ENCODE assay signal across 9 cellular contexts in genomic region chr5:41754857-41755256, GRCh38.
A peak's percentile ranks its signal among the peaks of the same experiment; 100 is the strongest.
DNase-seq lines count a peak whose midpoint lies in the region; ATAC-seq and TF ChIP-seq lines count a peak whose summit lies in the region.
"Had no signal": no experiment of that assay in that cellular context is flagged by ENCODE, and none has a peak within 500 bp of the region (broad histone marks: within the 10 kb centered on the region; RNA-seq: fewer than 3 reads in every experiment).

No MANE protein-coding gene starts in this region.

- peaks cover 0 to 4% (median 0%) of the 10 kb centered on the region in 4 donors for H3K4me1 ChIP-seq in stomach

- no peak overlapping the region for H3K4me3 ChIP-seq in GM12875 (ENCODE audit: low read depth, low read length)
- H3K4me3 ChIP-seq in stomach = no peak overlapping the region

- no peak overlapping the region for H3K27ac ChIP-seq in stomach

- ATAC-seq in GM21447 (IDR thresholded peaks at IDR 0.05; ENCODE audit: unreplicated experiment) (peak; percentile 52), HG02763 (IDR thresholded peaks at IDR 0.05; ENCODE audit: unreplicated experiment) (no peak)

- WGBS in stomach, 5 donors = 83 to 98% (median 92%) methylated on average over 2 of the region's 2 CpGs

- TF ChIP-seq POLR2A in stomach (IDR thresholded peaks at IDR 0.05) = no peak

- no peaks in the 10 kb centered on the region for H3K9me3 ChIP-seq in stomach

- no peaks in the 10 kb centered on the region for H3K27me3 ChIP-seq in stomach

- DNase-seq in Kasumi-1 (lab: John Stamatoyannopoulos, UW) (peak; percentile 61 to 70), glomerular visceral epithelial cell (ENCODE audit: extremely low spot score) (peak; percentile 21), stomach (no peak), GOT3 (lab: John Stamatoyannopoulos, UW) (no peak)
- DNase-seq in activated T-cell treated with anti-CD3 and anti-CD28 coated beads, Interleukin-2, amount 50 U/mL, for 48 hours = no peak
- DNase-seq: activated CD4-positive, alpha-beta T cell treated with anti-CD3 and anti-CD28 coated beads for 48 hours had no signal

- TF ChIP-seq CTCF in GM12875 (IDR thresholded peaks at IDR 0.05; ENCODE audit: borderline replicate concordance, insufficient read depth, low read depth, low read length) (peak; percentile 5; the same call in 1 of the 2 replicates), stomach (IDR thresholded peaks at IDR 0.05) (no peak)

- H3K36me3 ChIP-seq in stomach = peaks cover 0 to 29% (median 8%) of the 10 kb centered on the region in 4 donors

- no peak for TF ChIP-seq EP300 in stomach (IDR thresholded peaks at IDR 0.05)

- intact Hi-C loops in stomach (cut with DNase I; ENCODE audit: low total_unique reads) = no loop called here

Comparison
In these comparisons a context has a peak if more than half of its experiments do, and no peak if none do; other contexts are left out.
1. DNase-seq: peak in Kasumi-1 (2 of 2) and glomerular visceral epithelial cell (single experiment); none in stomach (single experiment), GOT3 (single experiment) and activated T-cell treated with anti-CD3 and anti-CD28 coated beads, Interleukin-2, amount 50 U/mL, for 48 hours (0 of 2).